ENCODE assay signal across 16 cellular contexts in the genomic region with DNA sequence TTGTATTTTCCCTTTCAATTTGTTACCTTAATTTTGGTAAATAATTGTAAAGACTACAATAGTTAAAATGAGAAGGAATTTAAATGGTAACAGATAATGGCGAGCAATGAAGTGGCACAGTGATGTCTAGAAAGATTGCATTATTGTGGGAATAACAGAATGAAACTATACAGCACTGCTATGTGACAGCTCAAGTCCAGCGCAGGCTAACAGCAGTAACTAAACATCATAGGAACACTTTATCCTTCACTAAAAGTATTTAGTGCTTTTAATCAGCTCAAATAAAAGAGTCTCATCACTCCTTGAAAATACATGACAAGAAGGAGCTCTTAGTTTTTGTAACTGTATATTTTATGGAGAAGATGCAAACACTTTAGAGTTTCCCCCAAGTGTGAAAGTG.
A peak's percentile ranks its signal among the peaks of the same experiment; 100 is the strongest.
DNase-seq lines count a peak whose midpoint lies in the region; ATAC-seq, FAIRE-seq and TF ChIP-seq lines count a peak whose summit lies in the region.
"Had no signal": no experiment of that assay in that cellular context is flagged by ENCODE, and none has a peak within 500 bp of the region (broad histone marks: within the 10 kb centered on the region; RNA-seq: fewer than 3 reads in every experiment).

No MANE protein-coding gene starts in this region.

- TF ChIP-seq POLR2A in HepG2 (IDR thresholded peaks at IDR 0.05; ENCODE audit: insufficient read depth in 1 of 2, low read depth in 2 of 2, low read length in 2 of 2) (no peak), right lobe of liver (IDR thresholded peaks at IDR 0.05) (no peak)

- DNase-seq in HepG2 (ENCODE audit: low spot score) (no peak), right lobe of liver (no peak), colonic mucosa (no peak), NCI-H1417 treated with DMSO at 0.1 percent for 48 hours (lab: John Stamatoyannopoulos, UW) (no peak), MG63 (no peak)
- no peak for DNase-seq in stimulated activated CD4-positive, alpha-beta T cell treated with anti-CD3 and anti-CD28 coated beads, Interleukin-4, amount 100 ng/mL, for 24 hours
- DNase-seq: activated CD4-positive, alpha-beta T cell treated with anti-CD3 and anti-CD28 coated beads, Interleukin-2, amount 10 ng/mL, durations not matched to agents 7 days and 5 days; activated naive CD4-positive, alpha-beta T cell treated with anti-CD3 and anti-CD28 coated beads, Interleukin-2, amount 10 ng/mL, durations not matched to agents 7 days and 5 days; caudate nucleus; endodermal cell; gastrocnemius medialis; NCI-H1105; upper lobe of right lung had no signal

- TF ChIP-seq CTCF in HepG2 (CRISPR knock-in tag; IDR thresholded peaks at IDR 0.05) (no peak), right lobe of liver (IDR thresholded peaks at IDR 0.05) (no peak), colonic mucosa (IDR thresholded peaks at IDR 0.05) (no peak), nephron (IDR thresholded peaks at IDR 0.05; ENCODE audit: unreplicated experiment in 3 of 3) (no peak)

- POLR2A ChIA-PET in HepG2 (lab: Yijun Ruan, JAX), result no interaction called here

- no peaks in the 10 kb centered on the region for H4K20me1 ChIP-seq in HepG2 (ENCODE audit: insufficient read depth, low read length)

- no peak overlapping the region for H2AFZ ChIP-seq in HepG2 (ENCODE audit: low read length)
- H2AFZ ChIP-seq: neural progenitor cell had no signal

- no peak overlapping the region for H3K4me3 Mint-ChIP-seq in nephron
- H3K4me3 Mint-ChIP-seq: activated CD4-positive, alpha-beta T cell treated with anti-CD3 and anti-CD28 coated beads, Interleukin-2, amount 10 ng/mL, durations not matched to agents 7 days and 5 days; activated naive CD4-positive, alpha-beta T cell treated with anti-CD3 and anti-CD28 coated beads, Interleukin-2, amount 10 ng/mL, durations not matched to agents 7 days and 5 days; endodermal cell; neural progenitor cell had no signal

- H3K27me3 ChIP-seq in HepG2 (ENCODE audit: control insufficient read depth in 1 of 2, insufficient read depth in 2 of 2, low read length in 2 of 2), result no peaks in the 10 kb centered on the region
- H3K27me3 ChIP-seq in right lobe of liver, result no peaks in the 10 kb centered on the region
- no peaks in the 10 kb centered on the region for H3K27me3 ChIP-seq in colonic mucosa
- no peaks in the 10 kb centered on the region for H3K27me3 ChIP-seq in MG63
- H3K27me3 ChIP-seq: gastrocnemius medialis, neural progenitor cell, upper lobe of right lung had no signal

- H3K79me2 ChIP-seq in HepG2 (ENCODE audit: insufficient read depth, low read length), result no peaks in the 10 kb centered on the region

- no peak for TF ChIP-seq EP300 in HepG2 (IDR thresholded peaks at IDR 0.05; ENCODE audit: low read depth in 2 of 2, low read length in 2 of 2)
- TF ChIP-seq EP300 in HepG2 (CRISPR knock-in tag; IDR thresholded peaks at IDR 0.05; ENCODE audit: borderline replicate concordance), result no peak

- H3K36me3 ChIP-seq in HepG2 (replicated peaks in 1 of 2; ENCODE audit: control insufficient read depth in 1 of 2, insufficient read depth in 2 of 2, low read length in 2 of 2) (no peaks in the 10 kb centered on the region), right lobe of liver (no peaks in the 10 kb centered on the region), colonic mucosa (no peaks in the 10 kb centered on the region), MG63 (no peaks in the 10 kb centered on the region)
- H3K36me3 ChIP-seq: gastrocnemius medialis, neural progenitor cell, upper lobe of right lung had no signal

- no peak overlapping the region for H3K9ac ChIP-seq in HepG2 (ENCODE audit: insufficient read depth, low read depth, low read length)
- peak overlapping the region in 1 of 2 donors; percentile 14 for H3K9ac ChIP-seq in colonic mucosa (ENCODE audit: low read depth in 2 of 2, low read length in 2 of 2)
- H3K9ac ChIP-seq: neural progenitor cell had no signal

- no peak for TF ChIP-seq RAD21 in HepG2 (CRISPR knock-in tag; IDR thresholded peaks at IDR 0.05)

- H3K4me3 ChIP-seq in HepG2 (replicated peaks in 1 of 3; ENCODE audit: insufficient read depth in 1 of 3, low read depth in 2 of 3, low read length in 3 of 3) (no peak overlapping the region), right lobe of liver (no peak overlapping the region), colonic mucosa (no peak overlapping the region), MG63 (no peak overlapping the region)
- H3K4me3 ChIP-seq: gastrocnemius medialis, neural progenitor cell, upper lobe of right lung had no signal

- BruUV-seq in HepG2 (replicated peaks; lab: Mats Ljungman, UMichigan), result no TSS peak

- H3K4me1 Mint-ChIP-seq in nephron, result peaks cover 8% of the 10 kb centered on the region
- H3K4me1 Mint-ChIP-seq: activated CD4-positive, alpha-beta T cell treated with anti-CD3 and anti-CD28 coated beads, Interleukin-2, amount 10 ng/mL, durations not matched to agents 7 days and 5 days; activated naive CD4-positive, alpha-beta T cell treated with anti-CD3 and anti-CD28 coated beads, Interleukin-2, amount 10 ng/mL, durations not matched to agents 7 days and 5 days had no signal

- intact Hi-C loops in HepG2 (cut with micrococcal nuclease; ENCODE audit: unreplicated experiment), result no loop called here
- intact Hi-C loops in right lobe of liver (cut with DNase I), result no loop called here
- intact Hi-C loops in colonic mucosa (cut with DNase I), result no loop called here

- H3K27me3 Mint-ChIP-seq in nephron (ENCODE audit: low read depth), result no peaks in the 10 kb centered on the region
- H3K27me3 Mint-ChIP-seq: activated CD4-positive, alpha-beta T cell treated with anti-CD3 and anti-CD28 coated beads, Interleukin-2, amount 10 ng/mL, durations not matched to agents 7 days and 5 days; activated naive CD4-positive, alpha-beta T cell treated with anti-CD3 and anti-CD28 coated beads, Interleukin-2, amount 10 ng/mL, durations not matched to agents 7 days and 5 days had no signal

- no peak for ATAC-seq in HepG2
- ATAC-seq in right lobe of liver, result no peak
- ATAC-seq in HG02973 (IDR thresholded peaks at IDR 0.05; ENCODE audit: unreplicated experiment), result no peak
- ATAC-seq: gastrocnemius medialis had no signal

- peak overlapping the region; percentile 15 for H3K4me2 ChIP-seq in HepG2 (ENCODE audit: low read depth, low read length)

- H3K9me3 Mint-ChIP-seq in nephron, result no peaks in the 10 kb centered on the region
- H3K9me3 Mint-ChIP-seq: activated naive CD4-positive, alpha-beta T cell treated with anti-CD3 and anti-CD28 coated beads, Interleukin-2, amount 10 ng/mL, durations not matched to agents 7 days and 5 days; neural progenitor cell had no signal

- 4% methylated on average over 2 of the region's 2 CpGs for WGBS in HepG2 (ENCODE audit: low lambda C conversion rate)
- 70% methylated on average over 2 of the region's 2 CpGs for WGBS in right lobe of liver (ENCODE audit: insufficient coverage, low coverage, low lambda C conversion rate, missing lambda C conversion rate)

- H3K9me3 ChIP-seq in HepG2 (ENCODE audit: low read length), result no peaks in the 10 kb centered on the region
- no peaks in the 10 kb centered on the region for H3K9me3 ChIP-seq in right lobe of liver
- no peaks in the 10 kb centered on the region for H3K9me3 ChIP-seq in colonic mucosa
- no peaks in the 10 kb centered on the region for H3K9me3 ChIP-seq in MG63
- H3K9me3 ChIP-seq: gastrocnemius medialis, upper lobe of right lung had no signal

- H3K27ac ChIP-seq in HepG2 (ENCODE audit: extremely low read length, insufficient read depth, low read length) (no peak overlapping the region), right lobe of liver (no peak overlapping the region), colonic mucosa (peak overlapping the region; percentile 22)
- H3K27ac ChIP-seq: gastrocnemius medialis, upper lobe of right lung had no signal

- CTCF ChIA-PET in HepG2 (lab: Yijun Ruan, JAX; ENCODE audit: low intra/inter-chr PET ratio, low total read pairs), result no interaction called here

- FAIRE-seq in HepG2 (lab: Jason Lieb, UNC), result no peak

- in situ Hi-C loops in HepG2 (cut with HindIII; ENCODE audit: extremely low pct_ligation_motif_present, low pct_unique_long_range_greater_than_20kb), result no loop called here

- H3K4me1 ChIP-seq in HepG2 (ENCODE audit: insufficient read depth, low read length) (peaks cover 19% of the 10 kb centered on the region), right lobe of liver (peaks cover 0 to 21% (median 7%) of the 10 kb centered on the region in 4 donors), colonic mucosa (peaks cover 4% of the 10 kb centered on the region)
- H3K4me1 ChIP-seq: gastrocnemius medialis, upper lobe of right lung had no signal

- H3K36me3 Mint-ChIP-seq in nephron (ENCODE audit: low read depth), result no peaks in the 10 kb centered on the region
- H3K36me3 Mint-ChIP-seq: activated naive CD4-positive, alpha-beta T cell treated with anti-CD3 and anti-CD28 coated beads, Interleukin-2, amount 10 ng/mL, durations not matched to agents 7 days and 5 days; neural progenitor cell had no signal

- H3K27ac Mint-ChIP-seq in nephron, result peak overlapping the region; percentile 37 to 88 (median 82)
- H3K27ac Mint-ChIP-seq: activated CD4-positive, alpha-beta T cell treated with anti-CD3 and anti-CD28 coated beads, Interleukin-2, amount 10 ng/mL, durations not matched to agents 7 days and 5 days; activated naive CD4-positive, alpha-beta T cell treated with anti-CD3 and anti-CD28 coated beads, Interleukin-2, amount 10 ng/mL, durations not matched to agents 7 days and 5 days had no signal

TF ChIP-seq in HepG2, 621 proteins besides CTCF, POLR2A, EP300 and RAD21 (continues in another document):
- TF ChIP-seq, protein P1, sequence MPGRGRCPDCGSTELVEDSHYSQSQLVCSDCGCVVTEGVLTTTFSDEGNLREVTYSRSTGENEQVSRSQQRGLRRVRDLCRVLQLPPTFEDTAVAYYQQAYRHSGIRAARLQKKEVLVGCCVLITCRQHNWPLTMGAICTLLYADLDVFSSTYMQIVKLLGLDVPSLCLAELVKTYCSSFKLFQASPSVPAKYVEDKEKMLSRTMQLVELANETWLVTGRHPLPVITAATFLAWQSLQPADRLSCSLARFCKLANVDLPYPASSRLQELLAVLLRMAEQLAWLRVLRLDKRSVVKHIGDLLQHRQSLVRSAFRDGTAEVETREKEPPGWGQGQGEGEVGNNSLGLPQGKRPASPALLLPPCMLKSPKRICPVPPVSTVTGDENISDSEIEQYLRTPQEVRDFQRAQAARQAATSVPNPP (CRISPR knock-in tag; IDR thresholded peaks at IDR 0.05), result no peak
